ENCODE assay signal across 33 cellular contexts in genomic region chr2:202960524-202960923, GRCh38.
"Had no signal": no experiment of that assay in that cellular context is flagged by ENCODE, and none has a peak within 500 bp of the region (broad histone marks: within the 10 kb centered on the region; RNA-seq: fewer than 3 reads in every experiment).

No MANE protein-coding gene starts in this region.

- H3K36me3 ChIP-seq: MG63, SJCRH30 had no signal

- H3K4me2 ChIP-seq: PC-9 had no signal

- H3K9me3 ChIP-seq: MG63, SJCRH30 had no signal

- H3K4me3 ChIP-seq: MG63, PC-9, SJCRH30, SK-N-MC had no signal

- DNase-seq: MG63, NCI-H1048, NCI-H1092 treated with DMSO at 0.1 percent for 48 hours, NCI-H1105 treated with DMSO at 0.1 percent for 48 hours, NCI-H1417, NCI-H1436, NCI-H146, NCI-H1694, NCI-H187, NCI-H1930, NCI-H2029 treated with DMSO at 0.1 percent for 48 hours, NCI-H2081 treated with DMSO at 0.1 percent for 48 hours, NCI-H2107, NCI-H2171, NCI-H226, NCI-H446 treated with DMSO at 0.1 percent for 48 hours, NCI-H510A, NCI-H524, NCI-H526, NCI-H69, NCI-H748 treated with DMSO at 0.1 percent for 48 hours, NCI-H82, PC-9, SHP77, SIG-M5, SJCRH30, T-cell had no signal

- ATAC-seq: Panc1, Right ventricle myocardium inferior, SK-N-SH treated with all-trans-retinoic acid at 6 μM for 48 hours, T-cell had no signal

- FAIRE-seq: RCC 7860 had no signal

- H3K27me3 ChIP-seq: MG63, SJCRH30 had no signal

- H3K27ac ChIP-seq: PC-9, RWPE1, SJCRH30, SK-N-MC had no signal

- H3K4me1 ChIP-seq: SJCRH30 had no signal

- H2AFZ ChIP-seq: PC-9 had no signal
